ENCODE assay signal across 11 cellular contexts in genomic region chr1:154342836-154343472, GRCh38. TPM values are rescaled to one million over a fixed set of nuclear protein-coding genes. Genes with fewer than 3 reads are reported as not detected.
A peak's percentile ranks its signal among the peaks of the same experiment; 100 is the strongest.
DNase-seq lines count a peak whose midpoint lies in the region; FAIRE-seq and TF ChIP-seq lines count a peak whose summit lies in the region.
"Had no signal": no experiment of that assay in that cellular context is flagged by ENCODE, and none has a peak within 500 bp of the region (broad histone marks: within the 10 kb centered on the region; RNA-seq: fewer than 3 reads in every experiment).

No MANE protein-coding gene starts in this region.

- no peak overlapping the region for H2AFZ ChIP-seq in astrocyte (ENCODE audit: low read depth, low read length)

- no peak overlapping the region for H3K27ac ChIP-seq in astrocyte (ENCODE audit: low read depth, low read length)
- H3K27ac ChIP-seq: vagina had no signal

- CTCF ChIA-PET in activated CD4-positive, alpha-beta T cell treated with anti-CD3 and anti-CD28 coated beads, Interleukin-2, amount 10 ng/mL, durations not matched to agents 7 days and 5 days (lab: Charles Lee): interaction anchor here (0.8 to 6.3 kb wide), 5 partner anchors 8 to 62 kb away, joined by 3 to 40 read pairs (median 5); partner anchors contain the start of gene IL6R

- peak overlapping the region; percentile 89 for H3K27ac Mint-ChIP-seq in activated CD4-positive, alpha-beta T cell treated with anti-CD3 and anti-CD28 coated beads, Interleukin-2, amount 10 ng/mL, durations not matched to agents 7 days and 5 days
- H3K27ac Mint-ChIP-seq in astrocyte (ENCODE audit: unreplicated experiment): peak overlapping the region; percentile 66

- peaks cover 62% of the 10 kb centered on the region for H4K20me1 ChIP-seq in astrocyte (ENCODE audit: insufficient read depth, low read length)

- H3K4me3 ChIP-seq in astrocyte (ENCODE audit: insufficient read depth, low read depth, low read length): no peak overlapping the region
- H3K4me3 ChIP-seq: vagina had no signal

- peak overlapping the region; percentile 70 for H3K4me3 Mint-ChIP-seq in activated CD4-positive, alpha-beta T cell treated with anti-CD3 and anti-CD28 coated beads, Interleukin-2, amount 10 ng/mL, durations not matched to agents 7 days and 5 days
- no peak overlapping the region for H3K4me3 Mint-ChIP-seq in astrocyte (ENCODE audit: unreplicated experiment)

- no peaks in the 10 kb centered on the region for H3K79me2 ChIP-seq in astrocyte (ENCODE audit: insufficient read depth, low read length)

- H3K4me1 Mint-ChIP-seq in activated CD4-positive, alpha-beta T cell treated with anti-CD3 and anti-CD28 coated beads, Interleukin-2, amount 10 ng/mL, durations not matched to agents 7 days and 5 days: peaks cover 85% of the 10 kb centered on the region
- H3K4me1 Mint-ChIP-seq in astrocyte (ENCODE audit: low read depth, unreplicated experiment): peaks cover 14% of the 10 kb centered on the region

- TF ChIP-seq CTCF in astrocyte (IDR thresholded peaks at IDR 0.05; ENCODE audit: insufficient read depth, low read depth, low read length): no peak

- peaks cover 93% of the 10 kb centered on the region for H3K36me3 Mint-ChIP-seq in activated CD4-positive, alpha-beta T cell treated with anti-CD3 and anti-CD28 coated beads, Interleukin-2, amount 10 ng/mL, durations not matched to agents 7 days and 5 days (ENCODE audit: low read depth)
- peaks cover 67% of the 10 kb centered on the region for H3K36me3 Mint-ChIP-seq in astrocyte (ENCODE audit: low read depth, unreplicated experiment)

- no peaks in the 10 kb centered on the region for H3K4me1 ChIP-seq in astrocyte (ENCODE audit: insufficient read depth, low read length)
- H3K4me1 ChIP-seq: vagina had no signal

- H3K36me3 ChIP-seq in astrocyte (ENCODE audit: insufficient read depth, low read length): peaks cover 63% of the 10 kb centered on the region

- no peaks in the 10 kb centered on the region for H3K9me3 Mint-ChIP-seq in activated CD4-positive, alpha-beta T cell treated with anti-CD3 and anti-CD28 coated beads, Interleukin-2, amount 10 ng/mL, durations not matched to agents 7 days and 5 days
- H3K9me3 Mint-ChIP-seq in astrocyte (ENCODE audit: unreplicated experiment): no peaks in the 10 kb centered on the region

- H3K4me2 ChIP-seq in astrocyte (ENCODE audit: low read length): no peak overlapping the region

- no peaks in the 10 kb centered on the region for H3K9me3 ChIP-seq in astrocyte (ENCODE audit: insufficient read depth, low read depth, low read length)
- H3K9me3 ChIP-seq: vagina had no signal

- no peak for FAIRE-seq in astrocyte (lab: Jason Lieb, UNC)

- no peaks in the 10 kb centered on the region for H3K27me3 ChIP-seq in astrocyte (ENCODE audit: insufficient read depth, low read length)
- H3K27me3 ChIP-seq: vagina had no signal

- H3K9ac ChIP-seq in astrocyte (ENCODE audit: low read length): no peak overlapping the region

- no peaks in the 10 kb centered on the region for H3K27me3 Mint-ChIP-seq in activated CD4-positive, alpha-beta T cell treated with anti-CD3 and anti-CD28 coated beads, Interleukin-2, amount 10 ng/mL, durations not matched to agents 7 days and 5 days
- no peaks in the 10 kb centered on the region for H3K27me3 Mint-ChIP-seq in astrocyte (ENCODE audit: low read depth, unreplicated experiment)

- DNase-seq in CD1c-positive myeloid dendritic cell (ENCODE audit: extremely low spot score) (peak; percentile 33), astrocyte (ENCODE audit: low read depth) (no peak), DMS79 (lab: John Stamatoyannopoulos, UW) (no peak), anterior cingulate cortex (lab: John Stamatoyannopoulos, UW) (no peak), C1 segment of cervical spinal cord (lab: John Stamatoyannopoulos, UW) (no peak), 8988T (no peak)
- peak; percentile 85 for DNase-seq in activated CD4-positive, alpha-beta T cell treated with anti-CD3 and anti-CD28 coated beads, Interleukin-2, amount 10 ng/mL, durations not matched to agents 7 days and 5 days
- peak; percentile 49 to 61 for DNase-seq in stimulated activated CD4-positive, alpha-beta T cell treated with anti-CD3 and anti-CD28 coated beads, Interleukin-15, amount 100 ng/mL, for 1 hour (ENCODE audit: low read depth in 1 of 2, low spot score in 1 of 2)
- DNase-seq: NCI-H69 had no signal

- POLR2A ChIA-PET in activated CD4-positive, alpha-beta T cell treated with anti-CD3 and anti-CD28 coated beads, Interleukin-2, amount 10 ng/mL, durations not matched to agents 7 days and 5 days (lab: Charles Lee): interaction anchor here (0.6 kb wide), 1 partner anchor 75 kb away, joined by 3 read pairs; no protein-coding TSS in a partner anchor

RNA-seq across cellular contexts. Expression of gene ATP8B2, which starts 17.6 kb away (rescaled TPM):
- 100 to 1,000 TPM; 135 to 138 TPM for total RNA-seq in activated CD4-positive, alpha-beta T cell treated with anti-CD3 and anti-CD28 coated beads, Interleukin-2, amount 10 ng/mL, durations not matched to agents 7 days and 5 days
- 71.6 and 71.9 TPM in 2 replicates for total RNA-seq in astrocyte

RNA-seq across cellular contexts. Expression of gene AQP10, which starts 22.1 kb away (rescaled TPM):
- total RNA-seq in activated CD4-positive, alpha-beta T cell treated with anti-CD3 and anti-CD28 coated beads, Interleukin-2, amount 10 ng/mL, durations not matched to agents 7 days and 5 days: not detected
- 0.17 TPM in 1 of 2 replicates, not detected in the other for total RNA-seq in astrocyte
- total RNA-seq: HT1080, vagina had no signal

Comparison
In these comparisons a context has a peak if more than half of its experiments do, and no peak if none do; other contexts are left out.
1. DNase-seq: peak in CD1c-positive myeloid dendritic cell (single experiment), activated CD4-positive, alpha-beta T cell treated with anti-CD3 and anti-CD28 coated beads, Interleukin-2, amount 10 ng/mL, durations not matched to agents 7 days and 5 days (single experiment) and stimulated activated CD4-positive, alpha-beta T cell treated with anti-CD3 and anti-CD28 coated beads, Interleukin-15, amount 100 ng/mL, for 1 hour (2 of 2); none in astrocyte (single experiment), DMS79 (single experiment), anterior cingulate cortex (0 of 58), C1 segment of cervical spinal cord (0 of 14) and 8988T (single experiment).